11 cellular contexts compared by ENCODE assay signal in genomic region chr13:110311721-110312668, GRCh38. TPM values are rescaled to one million over a fixed set of nuclear protein-coding genes. Genes with fewer than 3 reads are reported as not detected.
A peak's percentile ranks its signal among the peaks of the same experiment; 100 is the strongest.
DNase-seq lines count a peak whose midpoint lies in the region; ATAC-seq, FAIRE-seq and TF ChIP-seq lines count a peak whose summit lies in the region.
"Had no signal": no experiment of that assay in that cellular context is flagged by ENCODE, and none has a peak within 500 bp of the region (broad histone marks: within the 10 kb centered on the region; RNA-seq: fewer than 3 reads in every experiment).

No MANE protein-coding gene starts in this region.

- CTCF ChIA-PET in A549 (lab: Yijun Ruan, JAX): interaction anchor here (0.6 to 1.3 kb wide), 2 partner anchors 11 to 202 kb away, joined by 3 to 5 read pairs; no protein-coding TSS in a partner anchor

- H3K9ac ChIP-seq in adipocyte (ENCODE audit: low read length) (peak overlapping the region; percentile 72), trophoblast cell (ENCODE audit: low read length) (no peak overlapping the region)

- in situ Hi-C loops in ACHN (cut with HindIII; ENCODE audit: low pct_ligation_motif_present, low pct_unique_long_range_greater_than_20kb, low sequenced_read_pairs): no loop called here

- TF ChIP-seq CTCF in A549 (IDR thresholded peaks at IDR 0.05) (no peak), left ventricle myocardium inferior (IDR thresholded peaks at IDR 0.05; ENCODE audit: borderline replicate concordance) (no peak)

- peak overlapping the region; percentile 48 for H2AFZ ChIP-seq in trophoblast cell (ENCODE audit: insufficient read depth, low read length, poor library complexity)

- H2BK120ac ChIP-seq in trophoblast cell (ENCODE audit: insufficient read depth, low read length, poor library complexity): peak overlapping the region; percentile 88

- peak overlapping the region; percentile 83 for H3K14ac ChIP-seq in trophoblast cell (ENCODE audit: low read length)

- H3K27me3 ChIP-seq in adipocyte (replicated peaks; ENCODE audit: control insufficient read depth, insufficient read depth, low read length): no peaks in the 10 kb centered on the region
- no peaks in the 10 kb centered on the region for H3K27me3 ChIP-seq in left ventricle myocardium inferior (ENCODE audit: low read depth)
- H3K27me3 ChIP-seq in trophoblast cell (ENCODE audit: insufficient read depth, low read length): no peaks in the 10 kb centered on the region

- TF ChIP-seq RAD21 in A549 (conservative IDR thresholded peaks at IDR 0.05 in 1 of 2, IDR thresholded peaks at IDR 0.05 in 1 of 2): no peak

- FAIRE-seq in A549 (lab: Jason Lieb, UNC): no peak
- FAIRE-seq: GM18507 had no signal

- H3K4me1 ChIP-seq in A549 (peaks cover 46% of the 10 kb centered on the region), adipocyte (ENCODE audit: control insufficient read depth, insufficient read depth, low read length) (peaks cover 60% of the 10 kb centered on the region), left ventricle myocardium inferior (peaks cover 95% of the 10 kb centered on the region), trophoblast cell (ENCODE audit: control insufficient read depth in 1 of 2, insufficient read depth in 2 of 2, low read length in 2 of 2) (peaks cover 36 to 48% of the 10 kb centered on the region in 2 experiments)

- H3K18ac ChIP-seq in trophoblast cell (ENCODE audit: low read length): peak overlapping the region; percentile 76

- H3K4me2 ChIP-seq in A549 (peak overlapping the region; percentile 78), trophoblast cell (ENCODE audit: low read length) (no peak overlapping the region)

- 90% methylated on average over 10 of the region's 23 CpGs for WGBS in A549 (ENCODE audit: missing lambda C conversion rate)
- no CpG with 5 or more reads among the region's 23 CpGs for WGBS in trophoblast cell (ENCODE audit: extremely low coverage, insufficient coverage, insufficient read length)

- ATAC-seq in A549 (no peak), GM21423 (IDR thresholded peaks at IDR 0.05; ENCODE audit: unreplicated experiment) (no peak), GM21619 (IDR thresholded peaks at IDR 0.05; ENCODE audit: unreplicated experiment) (no peak)

- H3K23ac ChIP-seq in trophoblast cell (ENCODE audit: low read length): no peak overlapping the region

- DNase-seq in A549 (ENCODE audit: low read depth in 1 of 2, low spot score in 1 of 2) (no peak), adipocyte (ENCODE audit: low read depth) (no peak), left ventricle myocardium inferior (no peak), trophoblast cell (peak in 1 of 2 donors; percentile 42), amygdala (lab: John Stamatoyannopoulos, UW) (no peak), ACHN (no peak)
- DNase-seq: Kasumi-1; stimulated activated CD4-positive, alpha-beta T cell treated with anti-CD3 and anti-CD28 coated beads, Interleukin-4, amount 100 ng/mL, for 24 hours had no signal

- H3K4ac ChIP-seq in trophoblast cell (ENCODE audit: low read depth, low read length): peak overlapping the region; percentile 60

- TF ChIP-seq POLR2A in A549 (IDR thresholded peaks at IDR 0.05; ENCODE audit: low read length): no peak

- POLR2A ChIA-PET in A549 (lab: Yijun Ruan, JAX): no interaction called here

- H3K27ac ChIP-seq in A549 (peak overlapping the region; percentile 50 to 76; a peak in 3 of 6 replicates), left ventricle myocardium inferior (replicated peaks) (peak overlapping the region; percentile 97), trophoblast cell (ENCODE audit: low read depth, low read length) (peak overlapping the region; percentile 86)

- H3K36me3 ChIP-seq in adipocyte (ENCODE audit: control insufficient read depth, insufficient read depth, low read length, severe bottlenecking) (peaks cover 38% of the 10 kb centered on the region), left ventricle myocardium inferior (peaks cover 7% of the 10 kb centered on the region), trophoblast cell (ENCODE audit: control insufficient read depth in 1 of 2, insufficient read depth in 2 of 2, low read length in 2 of 2) (peaks cover 34 to 46% of the 10 kb centered on the region in 2 experiments)

- peak overlapping the region; percentile 83 for H4K91ac ChIP-seq in trophoblast cell (ENCODE audit: low read depth, low read length)

- H2BK12ac ChIP-seq in trophoblast cell (ENCODE audit: low read length): peak overlapping the region; percentile 34

- H2AK5ac ChIP-seq in trophoblast cell (ENCODE audit: low read length): peak overlapping the region; percentile 84

- intact Hi-C loops in left ventricle myocardium inferior (cut with micrococcal nuclease): no loop called here

- H4K12ac ChIP-seq in trophoblast cell (ENCODE audit: low read depth, low read length): peak overlapping the region; percentile 12

- peak overlapping the region; percentile 43 for H4K8ac ChIP-seq in trophoblast cell (ENCODE audit: low read depth, low read length)

- H3K9me3 ChIP-seq in A549: no peaks in the 10 kb centered on the region
- no peaks in the 10 kb centered on the region for H3K9me3 ChIP-seq in adipocyte (ENCODE audit: control insufficient read depth, low read length)
- no peaks in the 10 kb centered on the region for H3K9me3 ChIP-seq in left ventricle myocardium inferior (replicated peaks)
- no peaks in the 10 kb centered on the region for H3K9me3 ChIP-seq in trophoblast cell (ENCODE audit: insufficient read depth, low read depth, low read length)

- H3K79me1 ChIP-seq in trophoblast cell (ENCODE audit: low read length): peaks cover 41% of the 10 kb centered on the region

- peaks cover 37% of the 10 kb centered on the region for H3K79me2 ChIP-seq in trophoblast cell (ENCODE audit: control insufficient read depth, insufficient read depth, low read length, poor library complexity)

- H3K4me3 ChIP-seq in A549 (no peak overlapping the region), adipocyte (ENCODE audit: low read length) (peak overlapping the region; percentile 92), left ventricle myocardium inferior (peak overlapping the region; percentile 83), trophoblast cell (ENCODE audit: low read depth, low read length) (no peak overlapping the region)

- peak overlapping the region; percentile 74 for H2BK5ac ChIP-seq in trophoblast cell (ENCODE audit: low read depth, low read length, poor library complexity)

- no peak for TF ChIP-seq EP300 in A549 (IDR thresholded peaks at IDR 0.05)

TF ChIP-seq in A549, 52 proteins besides CTCF, POLR2A, EP300 and RAD21 (continues in another document):
- TF ChIP-seq, protein P1, sequence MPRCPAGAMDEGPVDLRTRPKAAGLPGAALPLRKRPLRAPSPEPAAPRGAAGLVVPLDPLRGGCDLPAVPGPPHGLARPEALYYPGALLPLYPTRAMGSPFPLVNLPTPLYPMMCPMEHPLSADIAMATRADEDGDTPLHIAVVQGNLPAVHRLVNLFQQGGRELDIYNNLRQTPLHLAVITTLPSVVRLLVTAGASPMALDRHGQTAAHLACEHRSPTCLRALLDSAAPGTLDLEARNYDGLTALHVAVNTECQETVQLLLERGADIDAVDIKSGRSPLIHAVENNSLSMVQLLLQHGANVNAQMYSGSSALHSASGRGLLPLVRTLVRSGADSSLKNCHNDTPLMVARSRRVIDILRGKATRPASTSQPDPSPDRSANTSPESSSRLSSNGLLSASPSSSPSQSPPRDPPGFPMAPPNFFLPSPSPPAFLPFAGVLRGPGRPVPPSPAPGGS (IDR thresholded peaks at IDR 0.05): no peak
- TF ChIP-seq ZC3H11A (IDR thresholded peaks at IDR 0.05) (no peak), BHLHE40 (IDR thresholded peaks at IDR 0.05; ENCODE audit: low read depth, low read length) (no peak), NR3C1 (IDR thresholded peaks at IDR 0.05) (no peak)
- TF ChIP-seq, protein P2, sequence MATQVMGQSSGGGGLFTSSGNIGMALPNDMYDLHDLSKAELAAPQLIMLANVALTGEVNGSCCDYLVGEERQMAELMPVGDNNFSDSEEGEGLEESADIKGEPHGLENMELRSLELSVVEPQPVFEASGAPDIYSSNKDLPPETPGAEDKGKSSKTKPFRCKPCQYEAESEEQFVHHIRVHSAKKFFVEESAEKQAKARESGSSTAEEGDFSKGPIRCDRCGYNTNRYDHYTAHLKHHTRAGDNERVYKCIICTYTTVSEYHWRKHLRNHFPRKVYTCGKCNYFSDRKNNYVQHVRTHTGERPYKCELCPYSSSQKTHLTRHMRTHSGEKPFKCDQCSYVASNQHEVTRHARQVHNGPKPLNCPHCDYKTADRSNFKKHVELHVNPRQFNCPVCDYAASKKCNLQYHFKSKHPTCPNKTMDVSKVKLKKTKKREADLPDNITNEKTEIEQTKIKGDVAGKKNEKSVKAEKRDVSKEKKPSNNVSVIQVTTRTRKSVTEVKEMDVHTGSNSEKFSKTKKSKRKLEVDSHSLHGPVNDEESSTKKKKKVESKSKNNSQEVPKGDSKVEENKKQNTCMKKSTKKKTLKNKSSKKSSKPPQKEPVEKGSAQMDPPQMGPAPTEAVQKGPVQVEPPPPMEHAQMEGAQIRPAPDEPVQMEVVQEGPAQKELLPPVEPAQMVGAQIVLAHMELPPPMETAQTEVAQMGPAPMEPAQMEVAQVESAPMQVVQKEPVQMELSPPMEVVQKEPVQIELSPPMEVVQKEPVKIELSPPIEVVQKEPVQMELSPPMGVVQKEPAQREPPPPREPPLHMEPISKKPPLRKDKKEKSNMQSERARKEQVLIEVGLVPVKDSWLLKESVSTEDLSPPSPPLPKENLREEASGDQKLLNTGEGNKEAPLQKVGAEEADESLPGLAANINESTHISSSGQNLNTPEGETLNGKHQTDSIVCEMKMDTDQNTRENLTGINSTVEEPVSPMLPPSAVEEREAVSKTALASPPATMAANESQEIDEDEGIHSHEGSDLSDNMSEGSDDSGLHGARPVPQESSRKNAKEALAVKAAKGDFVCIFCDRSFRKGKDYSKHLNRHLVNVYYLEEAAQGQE (IDR thresholded peaks at IDR 0.05): no peak

RNA-seq across cellular contexts. Expression of gene COL4A2, which starts 4.9 kb away (rescaled TPM):
- 36.2 and 46.9 TPM in 2 replicates for polyA plus RNA-seq in A549 (2011; rRNA removed)
- polyA plus RNA-seq in A549 (2012; cell fraction: cytosol; rRNA removed): 54.3 and 88.3 TPM in 2 replicates
- polyA plus RNA-seq in A549 (2012; cell fraction: nucleus; rRNA removed): 415 and 541 TPM in 2 replicates
- polyA plus RNA-seq in A549 (2017; fragmentation: RNase III; extraction: RNeasy Plus Mini Kit Qiagen cat#74134 plus additional on column Dnase treatment): 112 to 122 TPM (median 119 TPM) in 3 replicates
- 56.5 and 110 TPM in 2 replicates for polyA minus RNA-seq in A549 (2011; rRNA and poly(A)+ RNA removed)
- 117 TPM for total RNA-seq in left ventricle myocardium inferior
- polyA plus RNA-seq in trophoblast cell (2013): 769 and 825 TPM in 2 replicates

RNA-seq across cellular contexts. Expression of gene COL4A1, which starts 5.0 kb away (rescaled TPM):
- polyA plus RNA-seq in A549 (2011; rRNA removed): 23.8 and 24.3 TPM in 2 replicates
- polyA plus RNA-seq in A549 (2012; cell fraction: cytosol; rRNA removed): 12.5 and 16.6 TPM in 2 replicates
- polyA plus RNA-seq in A549 (2012; cell fraction: nucleus; rRNA removed): 47.7 and 57.6 TPM in 2 replicates
- polyA plus RNA-seq in A549 (2017; fragmentation: RNase III; extraction: RNeasy Plus Mini Kit Qiagen cat#74134 plus additional on column Dnase treatment): 70.9 to 71.4 TPM (median 71.3 TPM) in 3 replicates
- polyA minus RNA-seq in A549 (2011; rRNA and poly(A)+ RNA removed): 32.9 and 42.4 TPM in 2 replicates
- total RNA-seq in left ventricle myocardium inferior: 120 TPM
- 445 and 497 TPM in 2 replicates for polyA plus RNA-seq in trophoblast cell (2013)

Comparison
In these comparisons a context has a peak if more than half of its experiments do, and no peak if none do; other contexts are left out.
1. H3K4me3 ChIP-seq: peak in adipocyte (single experiment) and left ventricle myocardium inferior (single experiment); none in A549 (single experiment) and trophoblast cell (single experiment).
2. Peak in every context shown above with its lines, with median percentiles within 50 percentile points of each other: H3K27ac ChIP-seq.